ENCODE assay signal across 9 cellular contexts in the genomic region with DNA sequence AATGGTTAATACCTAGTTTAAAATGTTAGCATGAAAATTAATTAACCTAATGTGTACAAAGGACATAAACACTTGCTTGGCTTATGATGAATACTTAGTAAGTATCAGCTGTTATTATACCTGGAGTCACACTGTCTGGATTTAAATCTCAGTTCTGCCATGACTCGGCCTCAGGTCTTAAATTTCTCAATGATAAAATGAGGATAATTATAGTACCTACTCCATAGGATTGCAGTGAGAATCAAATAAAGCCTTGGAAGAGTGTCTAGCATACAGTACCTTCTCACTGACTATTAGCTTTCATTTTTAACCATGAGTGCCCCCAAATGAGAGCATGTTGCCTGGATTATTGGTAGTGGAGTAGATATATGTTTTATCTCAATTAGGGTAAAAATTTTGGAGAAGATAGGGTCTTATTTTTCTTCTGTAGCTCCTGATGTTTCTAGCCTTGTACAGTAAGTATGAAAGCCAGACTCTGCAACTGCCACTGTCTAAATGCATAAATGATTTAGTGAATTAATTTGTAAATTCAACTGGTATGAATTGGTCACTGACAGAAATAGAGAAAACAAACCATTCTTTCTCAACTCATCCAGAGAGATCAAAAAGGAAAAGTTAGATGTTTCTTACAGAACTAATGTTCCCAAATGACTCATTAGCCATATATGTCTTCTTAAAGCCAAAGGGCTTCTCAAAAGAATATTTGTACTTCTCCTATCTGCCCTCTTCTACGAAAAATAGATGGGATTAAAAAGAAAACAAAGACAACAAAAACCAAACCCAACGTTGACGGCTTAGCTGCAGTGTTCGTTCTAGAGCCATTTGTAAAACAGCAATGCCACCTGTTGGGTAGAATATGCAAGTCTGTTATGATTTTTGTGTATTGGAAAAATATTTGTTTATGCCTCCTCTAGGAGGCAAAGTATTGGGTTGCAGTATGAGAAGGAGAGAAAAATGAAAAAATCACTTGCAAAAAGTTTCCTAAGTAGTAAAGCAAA. TPM values are rescaled to one million over a fixed set of nuclear protein-coding genes. Genes with fewer than 3 reads are reported as not detected.
A peak's percentile ranks its signal among the peaks of the same experiment; 100 is the strongest.
DNase-seq lines count a peak whose midpoint lies in the region; ATAC-seq and TF ChIP-seq lines count a peak whose summit lies in the region.
"Had no signal": no experiment of that assay in that cellular context is flagged by ENCODE, and none has a peak within 500 bp of the region (broad histone marks: within the 10 kb centered on the region; RNA-seq: fewer than 3 reads in every experiment).

No MANE protein-coding gene starts in this region.

- DNase-seq in ACHN (peak; percentile 19), GM23338 (ENCODE audit: low spot score) (peak; percentile 17), Panc1 (ENCODE audit: low read depth, low spot score) (peak; percentile 12), foreskin keratinocyte (peak in 1 of 2 donors; percentile 25), superior temporal gyrus (ENCODE audit: extremely low spot score) (peak; percentile 81), AML-193 (lab: John Stamatoyannopoulos, UW) (no peak)
- DNase-seq in activated CD8-positive, alpha-beta T cell treated with anti-CD3 and anti-CD28 coated beads, Interleukin-2, amount 10 ng/mL, durations not matched to agents 7 days and 5 days, result no peak
- DNase-seq: activated naive CD8-positive, alpha-beta T cell treated with anti-CD3 and anti-CD28 coated beads, Interleukin-2, amount 10 ng/mL, durations not matched to agents 7 days and 5 days had no signal

- H3K27ac ChIP-seq in GM23338 (ENCODE audit: low read depth), result no peak overlapping the region
- H3K27ac ChIP-seq in Panc1 (ENCODE audit: low read length), result no peak overlapping the region
- H3K27ac ChIP-seq in foreskin keratinocyte, result no peak overlapping the region

- H3K4me2 ChIP-seq in GM23338, result no peak overlapping the region

- H3K27ac Mint-ChIP-seq in GM23338, result no peak overlapping the region
- no peak overlapping the region for H3K27ac Mint-ChIP-seq in activated CD8-positive, alpha-beta T cell treated with anti-CD3 and anti-CD28 coated beads, Interleukin-2, amount 10 ng/mL, durations not matched to agents 7 days and 5 days
- H3K27ac Mint-ChIP-seq: activated naive CD8-positive, alpha-beta T cell treated with anti-CD3 and anti-CD28 coated beads, Interleukin-2, amount 10 ng/mL, durations not matched to agents 7 days and 5 days had no signal

- TF ChIP-seq CTCF in GM23338 (conservative IDR thresholded peaks at IDR 0.05; ENCODE audit: low read depth in 2 of 2) (peak; percentile 52 to 65), Panc1 (IDR thresholded peaks at IDR 0.05) (peak; percentile 50; the same call in 1 of the 2 replicates), foreskin keratinocyte (conservative IDR thresholded peaks at IDR 0.05) (peak; percentile 73)

- H3K79me2 ChIP-seq in GM23338 (replicated peaks; ENCODE audit: insufficient read depth), result no peaks in the 10 kb centered on the region

- H3K4me1 Mint-ChIP-seq in GM23338, result no peaks in the 10 kb centered on the region
- no peaks in the 10 kb centered on the region for H3K4me1 Mint-ChIP-seq in activated CD8-positive, alpha-beta T cell treated with anti-CD3 and anti-CD28 coated beads, Interleukin-2, amount 10 ng/mL, durations not matched to agents 7 days and 5 days (ENCODE audit: low read depth)
- H3K4me1 Mint-ChIP-seq: activated naive CD8-positive, alpha-beta T cell treated with anti-CD3 and anti-CD28 coated beads, Interleukin-2, amount 10 ng/mL, durations not matched to agents 7 days and 5 days had no signal

- no peaks in the 10 kb centered on the region for H3K36me3 Mint-ChIP-seq in GM23338 (ENCODE audit: low read depth)
- H3K36me3 Mint-ChIP-seq in activated CD8-positive, alpha-beta T cell treated with anti-CD3 and anti-CD28 coated beads, Interleukin-2, amount 10 ng/mL, durations not matched to agents 7 days and 5 days (ENCODE audit: low read depth), result no peaks in the 10 kb centered on the region
- H3K36me3 Mint-ChIP-seq: activated naive CD8-positive, alpha-beta T cell treated with anti-CD3 and anti-CD28 coated beads, Interleukin-2, amount 10 ng/mL, durations not matched to agents 7 days and 5 days had no signal

- H3K27me3 ChIP-seq in GM23338 (ENCODE audit: insufficient read depth) (no peaks in the 10 kb centered on the region), Panc1 (ENCODE audit: control insufficient read depth, insufficient read depth, low read length) (no peaks in the 10 kb centered on the region), foreskin keratinocyte (no peaks in the 10 kb centered on the region)

- H3K36me3 ChIP-seq in GM23338 (ENCODE audit: insufficient read depth), result no peaks in the 10 kb centered on the region
- no peaks in the 10 kb centered on the region for H3K36me3 ChIP-seq in Panc1 (ENCODE audit: control insufficient read depth, insufficient read depth, low read length)

- BruUV-seq in Panc1 (replicated peaks; lab: Mats Ljungman, UMichigan), result no TSS peak

- H4K20me1 ChIP-seq in GM23338 (replicated peaks; ENCODE audit: insufficient read depth), result no peaks in the 10 kb centered on the region

- no peaks in the 10 kb centered on the region; the same call in 2 of the 3 replicates for H3K9me3 Mint-ChIP-seq in GM23338
- H3K9me3 Mint-ChIP-seq in activated CD8-positive, alpha-beta T cell treated with anti-CD3 and anti-CD28 coated beads, Interleukin-2, amount 10 ng/mL, durations not matched to agents 7 days and 5 days (ENCODE audit: insufficient read depth), result no peaks in the 10 kb centered on the region

- no peak overlapping the region for H3K4me3 Mint-ChIP-seq in GM23338
- no peak overlapping the region for H3K4me3 Mint-ChIP-seq in activated CD8-positive, alpha-beta T cell treated with anti-CD3 and anti-CD28 coated beads, Interleukin-2, amount 10 ng/mL, durations not matched to agents 7 days and 5 days
- H3K4me3 Mint-ChIP-seq: activated naive CD8-positive, alpha-beta T cell treated with anti-CD3 and anti-CD28 coated beads, Interleukin-2, amount 10 ng/mL, durations not matched to agents 7 days and 5 days had no signal

- CTCF ChIA-PET in Panc1 (lab: Charles Lee), result no interaction called here
- CTCF ChIA-PET in activated CD8-positive, alpha-beta T cell treated with anti-CD3 and anti-CD28 coated beads, Interleukin-2, amount 10 ng/mL, durations not matched to agents 7 days and 5 days (lab: Charles Lee), result no interaction called here

- no peak overlapping the region for H2AFZ ChIP-seq in GM23338

- POLR2A ChIA-PET in Panc1 (lab: Charles Lee), result no interaction called here
- POLR2A ChIA-PET in activated CD8-positive, alpha-beta T cell treated with anti-CD3 and anti-CD28 coated beads, Interleukin-2, amount 10 ng/mL, durations not matched to agents 7 days and 5 days (lab: Charles Lee), result no interaction called here

- intact Hi-C loops in Panc1 (cut with micrococcal nuclease; ENCODE audit: unreplicated experiment), result loop anchor here (5.0 kb wide), 1 partner anchor 194 kb away; no protein-coding TSS in a partner anchor

- H3K4me1 ChIP-seq in GM23338 (ENCODE audit: insufficient read depth) (no peaks in the 10 kb centered on the region), Panc1 (ENCODE audit: control insufficient read depth, insufficient read depth, low read length) (no peaks in the 10 kb centered on the region; the same call in 1 of the 2 replicates), foreskin keratinocyte (peaks cover 5% of the 10 kb centered on the region)

- no peaks in the 10 kb centered on the region for H3F3A ChIP-seq in GM23338 (replicated peaks; ENCODE audit: low read depth)

- in situ Hi-C loops in ACHN (cut with HindIII; ENCODE audit: low pct_ligation_motif_present, low pct_unique_long_range_greater_than_20kb, low sequenced_read_pairs), result no loop called here
- in situ Hi-C loops in Panc1 (cut with HindIII; ENCODE audit: low pct_unique_long_range_greater_than_20kb, low sequenced_read_pairs), result no loop called here

- H3K9me2 ChIP-seq in GM23338 (ENCODE audit: insufficient read depth), result no peaks in the 10 kb centered on the region

- no peaks in the 10 kb centered on the region for H3K27me3 Mint-ChIP-seq in GM23338 (ENCODE audit: insufficient read depth, low read depth, poor library complexity)
- no peaks in the 10 kb centered on the region for H3K27me3 Mint-ChIP-seq in activated CD8-positive, alpha-beta T cell treated with anti-CD3 and anti-CD28 coated beads, Interleukin-2, amount 10 ng/mL, durations not matched to agents 7 days and 5 days (ENCODE audit: low read depth)

- ATAC-seq in GM23338 (no peak), Panc1 (no peak), foreskin keratinocyte (peak; percentile 44), GM19455 (IDR thresholded peaks at IDR 0.05; ENCODE audit: unreplicated experiment) (no peak)
- ATAC-seq in activated CD8-positive, alpha-beta T cell treated with anti-CD3 and anti-CD28 coated beads, Interleukin-2, amount 10 ng/mL, durations not matched to agents 7 days and 5 days, result no peak

- no peak overlapping the region for H3K4me3 ChIP-seq in GM23338
- no peak overlapping the region for H3K4me3 ChIP-seq in Panc1 (ENCODE audit: low read depth in 2 of 2, low read length in 2 of 2)

- H3K9me3 ChIP-seq in Panc1 (ENCODE audit: control insufficient read depth, insufficient read depth, low read depth, low read length), result no peaks in the 10 kb centered on the region

TF ChIP-seq in GM23338, 12 proteins besides CTCF, POLR2A, EP300 and RAD21 (continues in another document):
- TF ChIP-seq EZH2 (IDR thresholded peaks at IDR 0.05; ENCODE audit: low read depth, unreplicated experiment), result no peak
- TF ChIP-seq EZH2phosphoT487 (IDR thresholded peaks at IDR 0.05; ENCODE audit: unreplicated experiment), result no peak

RNA-seq across cellular contexts. Expression of a gene that starts 53.8 kb away (rescaled TPM):
- total RNA-seq in GM23338 (2014; rRNA removed; shearing (Covaris generic)), result not detected in 2 replicates
- polyA plus RNA-seq in GM23338 (2016; fragmentation: Nextera tagmentation; extraction: Ambion mirVana) (0.06 TPM in 1 of 2 replicates, not detected in the other), foreskin keratinocyte (not detected in 2 replicates)
- total RNA-seq in Panc1 (2021; ENCODE audit: unreplicated experiment) (not detected), foreskin keratinocyte (not detected in 2 replicates)
- polyA plus RNA-seq in Panc1 (2012; ENCODE audit: insufficient read length), result not detected
- not detected for total RNA-seq in activated CD8-positive, alpha-beta T cell treated with anti-CD3 and anti-CD28 coated beads, Interleukin-2, amount 10 ng/mL, durations not matched to agents 7 days and 5 days
- total RNA-seq: activated naive CD8-positive, alpha-beta T cell treated with anti-CD3 and anti-CD28 coated beads, Interleukin-2, amount 10 ng/mL, durations not matched to agents 7 days and 5 days had no signal

Comparison
In these comparisons a context has a peak if more than half of its experiments do, and no peak if none do; other contexts are left out.
1. DNase-seq: peak in ACHN (single experiment), GM23338 (single experiment), Panc1 (single experiment) and superior temporal gyrus (single experiment); none in AML-193 (0 of 2) and activated CD8-positive, alpha-beta T cell treated with anti-CD3 and anti-CD28 coated beads, Interleukin-2, amount 10 ng/mL, durations not matched to agents 7 days and 5 days (single experiment).
2. Peak in every context shown above with its lines, with median percentiles within 50 percentile points of each other: CTCF ChIP-seq.